In genomic region chr2:218260742-218261423, GRCh38 we compare ENCODE assay signal across 8 cellular contexts. TPM values are rescaled to one million over a fixed set of nuclear protein-coding genes. Genes with fewer than 3 reads are reported as not detected.
DNase-seq lines count a peak whose midpoint lies in the region; ATAC-seq and TF ChIP-seq lines count a peak whose summit lies in the region.

GPBAR1 (plus strand) TSS chr2:218261015; CDS start chr2:218262725, 1,710 bp downstream.

- H3K9ac ChIP-seq in smooth muscle cell (ENCODE audit: low read depth) = peak within 1 kb of the TSS; percentile 67

- H3K27ac Mint-ChIP-seq in WTC11 = peak within 1 kb of the TSS; percentile 79

- POLR2A ChIA-PET in WTC11 (lab: Charles Lee) = interaction anchor here (0.6 to 1.1 kb wide), 3 partner anchors 9 to 31 kb away, joined by 4 to 5 read pairs (median 5); partner anchors contain the start of genes AAMP and PNKD

- H3K36me3 Mint-ChIP-seq in WTC11 = peaks cover 5% of the 10 kb centered on the region

- no peaks in the 10 kb centered on the region for H3K9me3 ChIP-seq in smooth muscle cell (replicated peaks; ENCODE audit: low read depth)

- H3K4me3 ChIP-seq in kidney epithelial cell (ENCODE audit: low read depth, low read length) (no peak within 1 kb of the TSS), smooth muscle cell (no peak within 1 kb of the TSS)

- no peaks in the 10 kb centered on the region for H3K79me2 ChIP-seq in smooth muscle cell (ENCODE audit: low read depth)

- CTCF ChIA-PET in WTC11 (lab: Charles Lee) = interaction anchor here (0.6 to 5.8 kb wide), 6 partner anchors 10 to 1158 kb away, joined by 3 to 43 read pairs (median 4); partner anchors contain the start of genes AAMP and PNKD

- ATAC-seq in WTC11 (peak; percentile 77), GM18517 (IDR thresholded peaks at IDR 0.05; ENCODE audit: unreplicated experiment) (no peak), HG02885 (IDR thresholded peaks at IDR 0.05; ENCODE audit: poor library complexity, unreplicated experiment) (no peak), HG03135 (IDR thresholded peaks at IDR 0.05; ENCODE audit: unreplicated experiment) (no peak)

- WGBS in smooth muscle cell (ENCODE audit: low lambda C conversion rate) = 47% methylated on average over 10 of the region's 10 CpGs

- peaks cover 3% of the 10 kb centered on the region; the same call in 1 of the 2 replicates for H3K27me3 Mint-ChIP-seq in WTC11 (ENCODE audit: low read depth)

- H3K4me2 ChIP-seq in smooth muscle cell = peak within 1 kb of the TSS; percentile 40

- DNase-seq in HT-29 (ENCODE audit: low spot score) = peak; percentile 57
- peak; percentile 68 for DNase-seq in WTC11 (ENCODE audit: low spot score)
- no peak for DNase-seq in kidney epithelial cell (ENCODE audit: low read depth)
- no peak for DNase-seq in smooth muscle cell (lab: John Stamatoyannopoulos, UW; ENCODE audit: unreplicated experiment)
- no peak for DNase-seq in NCI-H1436 (lab: John Stamatoyannopoulos, UW)

- peaks cover 15% of the 10 kb centered on the region for H3K4me1 ChIP-seq in smooth muscle cell (ENCODE audit: low read depth)

- no peak for TF ChIP-seq CTCF in WTC11 (IDR thresholded peaks at IDR 0.05)
- TF ChIP-seq CTCF in kidney epithelial cell (IDR thresholded peaks at IDR 0.05; ENCODE audit: insufficient read depth, low read length, poor library complexity, severe bottlenecking) = peak; percentile 15
- TF ChIP-seq CTCF in smooth muscle cell (IDR thresholded peaks at IDR 0.05; ENCODE audit: borderline replicate concordance, insufficient read depth, poor library complexity, severe bottlenecking) = no peak

- H3K36me3 ChIP-seq in kidney epithelial cell (ENCODE audit: control insufficient read depth, insufficient read depth, low read length) (no peaks in the 10 kb centered on the region), smooth muscle cell (ENCODE audit: low read depth) (no peaks in the 10 kb centered on the region)

- peaks cover 28% of the 10 kb centered on the region for H3K4me1 Mint-ChIP-seq in WTC11

- no peak within 1 kb of the TSS for H2AFZ ChIP-seq in smooth muscle cell (ENCODE audit: low read depth)

- H3K27me3 ChIP-seq in kidney epithelial cell (ENCODE audit: control insufficient read depth, insufficient read depth, low read length) (no peaks in the 10 kb centered on the region), smooth muscle cell (ENCODE audit: low read depth) (no peaks in the 10 kb centered on the region)

- H4K20me1 ChIP-seq in smooth muscle cell (ENCODE audit: low read depth) = peaks cover 5% of the 10 kb centered on the region

- no peak within 1 kb of the TSS; the same call in 1 of the 2 replicates for H3K4me3 Mint-ChIP-seq in WTC11

- H3K9me3 Mint-ChIP-seq in WTC11 = no peaks in the 10 kb centered on the region

- H3K27ac ChIP-seq in smooth muscle cell (ENCODE audit: low read depth) = peak within 1 kb of the TSS; percentile 90

- H3F3A ChIP-seq in smooth muscle cell (ENCODE audit: low read depth) = peaks cover 40% of the 10 kb centered on the region

TF ChIP-seq in WTC11, 78 proteins besides CTCF, POLR2A, EP300 and RAD21:
- TF ChIP-seq GABPB1 (CRISPR knock-in tag; IDR thresholded peaks at IDR 0.05) (no peak), ZNF121 (CRISPR knock-in tag; IDR thresholded peaks at IDR 0.05) (0 out of 2 replicates have a peak, but pooled peaks have one; percentile 3), FOXP4 (CRISPR knock-in tag; IDR thresholded peaks at IDR 0.05) (no peak)

RNA-seq across cellular contexts. Expression of gene GPBAR1, which starts in this region (rescaled TPM):
- 0.05 and 0.56 TPM in 2 replicates for total RNA-seq in HT-29 (2014; rRNA removed; shearing (Covaris generic))
- total RNA-seq in WTC11 (2021) = 0.20 to 0.39 TPM (median 0.25 TPM) in 3 replicates
- 0.92 TPM in 1 of 2 replicates, not detected in the other for total RNA-seq in kidney epithelial cell
- 0.94 and 1.3 TPM in 2 replicates for total RNA-seq in smooth muscle cell
- 1.6 and 2.6 TPM in 2 replicates for polyA plus RNA-seq in smooth muscle cell

Comparison
In these comparisons a context has a peak if more than half of its experiments do, and no peak if none do; other contexts are left out.
1. Peak in DNase-seq in HT-29; RNA of the gene not detected or under 1 TPM.
2. Peak in DNase-seq and ATAC-seq in WTC11; RNA of the gene not detected or under 1 TPM.